8 cellular contexts compared by ENCODE assay signal in genomic region chr22:21657361-21658118, GRCh38. TPM values are rescaled to one million over a fixed set of nuclear protein-coding genes. Genes with fewer than 3 reads are reported as not detected.
DNase-seq lines count a peak whose midpoint lies in the region; ATAC-seq and TF ChIP-seq lines count a peak whose summit lies in the region.

No MANE protein-coding gene starts in this region.

- peak; percentile 28 for TF ChIP-seq CTCF in endothelial cell (IDR thresholded peaks at IDR 0.05; ENCODE audit: unreplicated experiment)

- ATAC-seq in GM19023 (IDR thresholded peaks at IDR 0.05; ENCODE audit: unreplicated experiment), result peak; percentile 88
- ATAC-seq in HG03460 (IDR thresholded peaks at IDR 0.05; ENCODE audit: unreplicated experiment), result peak; percentile 70
- ATAC-seq in stimulated activated memory B cell treated with anti-CD40 and anti-IgM and Interleukin-4, amounts not matched to agents 10 μg/mL and 1 μg/mL and 100 μg/mL, for 72 hours, result peak; percentile 93

- peaks cover 6% of the 10 kb centered on the region for H3K36me3 Mint-ChIP-seq in endothelial cell (ENCODE audit: low read depth, unreplicated experiment)
- no peaks in the 10 kb centered on the region for H3K36me3 Mint-ChIP-seq in stimulated activated memory B cell treated with anti-CD40 and anti-IgM and Interleukin-4, amounts not matched to agents 10 μg/mL and 1 μg/mL and 100 μg/mL, for 72 hours

- H3K4me3 Mint-ChIP-seq in endothelial cell (ENCODE audit: unreplicated experiment), result peak overlapping the region; percentile 85
- H3K4me3 Mint-ChIP-seq in stimulated activated memory B cell treated with anti-CD40 and anti-IgM and Interleukin-4, amounts not matched to agents 10 μg/mL and 1 μg/mL and 100 μg/mL, for 72 hours, result peak overlapping the region; percentile 81

- H3K27me3 Mint-ChIP-seq in endothelial cell (ENCODE audit: unreplicated experiment), result peaks cover 8% of the 10 kb centered on the region
- H3K27me3 Mint-ChIP-seq in stimulated activated memory B cell treated with anti-CD40 and anti-IgM and Interleukin-4, amounts not matched to agents 10 μg/mL and 1 μg/mL and 100 μg/mL, for 72 hours, result no peaks in the 10 kb centered on the region

- peak; percentile 89 for DNase-seq in AG20443 (ENCODE audit: low spot score)
- peak; percentile 95 for DNase-seq in NCI-H82 (lab: John Stamatoyannopoulos, UW)
- DNase-seq in activated CD4-positive, alpha-beta T cell treated with anti-CD3 and anti-CD28 coated beads, Interleukin-2, amount 50 U/mL, for 48 hours, result peak; percentile 82 to 84
- peak; percentile 64 for DNase-seq in endothelial cell (ENCODE audit: low spot score)
- peak; percentile 81 for DNase-seq in myocyte (ENCODE audit: low read depth)

- H3K9me3 Mint-ChIP-seq in endothelial cell (ENCODE audit: unreplicated experiment), result no peaks in the 10 kb centered on the region
- no peaks in the 10 kb centered on the region for H3K9me3 Mint-ChIP-seq in stimulated activated memory B cell treated with anti-CD40 and anti-IgM and Interleukin-4, amounts not matched to agents 10 μg/mL and 1 μg/mL and 100 μg/mL, for 72 hours

- peaks cover 10% of the 10 kb centered on the region for H3K4me1 Mint-ChIP-seq in endothelial cell (ENCODE audit: unreplicated experiment)
- peaks cover 22% of the 10 kb centered on the region for H3K4me1 Mint-ChIP-seq in stimulated activated memory B cell treated with anti-CD40 and anti-IgM and Interleukin-4, amounts not matched to agents 10 μg/mL and 1 μg/mL and 100 μg/mL, for 72 hours

- H3K27ac Mint-ChIP-seq in endothelial cell (ENCODE audit: unreplicated experiment), result no peak overlapping the region
- H3K27ac Mint-ChIP-seq in stimulated activated memory B cell treated with anti-CD40 and anti-IgM and Interleukin-4, amounts not matched to agents 10 μg/mL and 1 μg/mL and 100 μg/mL, for 72 hours, result peak overlapping the region; percentile 69

RNA-seq across cellular contexts. Expression of gene PPIL2, which starts 8.3 kb away (rescaled TPM):
- total RNA-seq in endothelial cell (ENCODE audit: unreplicated experiment), result 31.9 TPM
- 26.8 and 30.1 TPM in 2 replicates for total RNA-seq in myocyte
- 32.7 TPM for polyA plus RNA-seq in myocyte (2012)

RNA-seq across cellular contexts. Expression of gene SDF2L1, which starts 15.4 kb away (rescaled TPM):
- 32.4 TPM for total RNA-seq in endothelial cell (ENCODE audit: unreplicated experiment)
- total RNA-seq in myocyte, result 37.8 and 63.1 TPM in 2 replicates
- polyA plus RNA-seq in myocyte (2012), result 67.2 TPM

RNA-seq across cellular contexts. Expression of gene CCDC116, which starts 25.0 kb away (rescaled TPM):
- total RNA-seq in endothelial cell (ENCODE audit: unreplicated experiment), result 0.36 TPM
- 0.13 and 0.57 TPM in 2 replicates for total RNA-seq in myocyte
- polyA plus RNA-seq in myocyte (2012), result 0.26 TPM

RNA-seq across cellular contexts. Expression of gene YDJC, which starts 27.7 kb away (rescaled TPM):
- total RNA-seq in endothelial cell (ENCODE audit: unreplicated experiment) (11.2 TPM), myocyte (13.3 and 20.4 TPM in 2 replicates)
- polyA plus RNA-seq in myocyte (2012), result 8.8 TPM

Comparison
In these comparisons a context has a peak if more than half of its experiments do, and no peak if none do; other contexts are left out.
1. Peak in every context shown above with its lines: DNase-seq and ATAC-seq.